1 cellular context compared by ENCODE assay signal in the genomic region with DNA sequence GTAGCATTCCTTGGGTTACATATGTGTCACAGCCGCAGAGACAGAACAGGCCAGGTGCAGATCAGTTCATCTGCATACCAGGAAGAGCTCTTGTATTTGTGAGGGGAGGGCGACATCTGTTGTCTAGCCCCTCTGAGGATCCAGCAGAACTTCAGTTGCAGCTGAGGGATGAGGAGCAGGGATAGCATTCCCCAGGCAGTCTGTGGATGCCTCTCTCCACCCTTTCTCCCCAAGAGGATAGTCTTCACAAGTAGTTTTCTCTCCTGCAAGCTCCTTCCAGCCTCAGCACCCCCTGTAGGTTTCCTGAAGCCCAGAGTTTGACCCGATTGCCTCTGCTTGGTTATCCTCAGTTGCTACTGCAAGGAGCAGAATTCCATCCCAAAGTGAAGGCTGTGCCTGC.
TF ChIP-seq lines count a peak whose summit lies in the region.

No MANE protein-coding gene starts in this region.

TF ChIP-seq in K562, 482 proteins besides CTCF, POLR2A, EP300 and RAD21:
- no peak for TF ChIP-seq STAG1 (CRISPR knock-in tag; IDR thresholded peaks at IDR 0.05; ENCODE audit: borderline replicate concordance)
- TF ChIP-seq ZNF212 (CRISPR knock-in tag; IDR thresholded peaks at IDR 0.05): no peak
- no peak for TF ChIP-seq SMARCE1 (IDR thresholded peaks at IDR 0.05)
- no peak for TF ChIP-seq ZNF764 (CRISPR knock-in tag; IDR thresholded peaks at IDR 0.05; ENCODE audit: low read depth)
- no peak for TF ChIP-seq CBFA2T3 (IDR thresholded peaks at IDR 0.05)
- TF ChIP-seq POU5F1 (IDR thresholded peaks at IDR 0.05; ENCODE audit: borderline replicate concordance, low read depth, low read length, partially characterized antibody): no peak
- TF ChIP-seq MXI1 (IDR thresholded peaks at IDR 0.05; ENCODE audit: low read depth, low read length): no peak
- no peak for TF ChIP-seq RERE (CRISPR knock-in tag; IDR thresholded peaks at IDR 0.05; ENCODE audit: borderline replicate concordance)
- no peak for TF ChIP-seq TAF9B (IDR thresholded peaks at IDR 0.05; ENCODE audit: partially characterized antibody)
- no peak for TF ChIP-seq YY1 (IDR thresholded peaks at IDR 0.05; ENCODE audit: borderline replicate concordance in 1 of 3, control insufficient read depth in 1 of 3, extremely low read depth in 1 of 3, insufficient read depth in 3 of 3, insufficient read length in 1 of 3, insufficient replicate concordance in 2 of 3, low read depth in 1 of 3, low read length in 2 of 3)
- no peak for TF ChIP-seq BRF1 (IDR thresholded peaks at IDR 0.05; ENCODE audit: borderline replicate concordance, extremely low read depth, insufficient read length)
- TF ChIP-seq HMGXB4 (CRISPR knock-in tag; IDR thresholded peaks at IDR 0.05): no peak
- TF ChIP-seq ESRRA (IDR thresholded peaks at IDR 0.05; ENCODE audit: borderline replicate concordance, low read depth): no peak
- TF ChIP-seq, protein P1, sequence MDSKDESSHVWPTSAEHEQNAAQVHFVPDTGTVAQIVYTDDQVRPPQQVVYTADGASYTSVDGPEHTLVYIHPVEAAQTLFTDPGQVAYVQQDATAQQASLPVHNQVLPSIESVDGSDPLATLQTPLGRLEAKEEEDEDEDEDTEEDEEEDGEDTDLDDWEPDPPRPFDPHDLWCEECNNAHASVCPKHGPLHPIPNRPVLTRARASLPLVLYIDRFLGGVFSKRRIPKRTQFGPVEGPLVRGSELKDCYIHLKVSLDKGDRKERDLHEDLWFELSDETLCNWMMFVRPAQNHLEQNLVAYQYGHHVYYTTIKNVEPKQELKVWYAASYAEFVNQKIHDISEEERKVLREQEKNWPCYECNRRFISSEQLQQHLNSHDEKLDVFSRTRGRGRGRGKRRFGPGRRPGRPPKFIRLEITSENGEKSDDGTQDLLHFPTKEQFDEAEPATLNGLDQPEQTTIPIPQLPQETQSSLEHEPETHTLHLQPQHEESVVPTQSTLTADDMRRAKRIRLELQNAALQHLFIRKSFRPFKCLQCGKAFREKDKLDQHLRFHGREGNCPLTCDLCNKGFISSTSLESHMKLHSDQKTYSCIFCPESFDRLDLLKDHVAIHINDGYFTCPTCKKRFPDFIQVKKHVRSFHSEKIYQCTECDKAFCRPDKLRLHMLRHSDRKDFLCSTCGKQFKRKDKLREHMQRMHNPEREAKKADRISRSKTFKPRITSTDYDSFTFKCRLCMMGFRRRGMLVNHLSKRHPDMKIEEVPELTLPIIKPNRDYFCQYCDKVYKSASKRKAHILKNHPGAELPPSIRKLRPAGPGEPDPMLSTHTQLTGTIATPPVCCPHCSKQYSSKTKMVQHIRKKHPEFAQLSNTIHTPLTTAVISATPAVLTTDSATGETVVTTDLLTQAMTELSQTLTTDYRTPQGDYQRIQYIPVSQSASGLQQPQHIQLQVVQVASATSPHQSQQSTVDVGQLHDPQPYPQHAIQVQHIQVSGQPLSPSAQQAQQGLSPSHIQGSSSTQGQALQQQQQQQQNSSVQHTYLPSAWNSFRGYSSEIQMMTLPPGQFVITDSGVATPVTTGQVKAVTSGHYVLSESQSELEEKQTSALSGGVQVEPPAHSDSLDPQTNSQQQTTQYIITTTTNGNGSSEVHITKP (IDR thresholded peaks at IDR 0.05; ENCODE audit: partially characterized antibody): no peak
- TF ChIP-seq ZNF197 (CRISPR knock-in tag; IDR thresholded peaks at IDR 0.05; ENCODE audit: low read depth): no peak
- no peak for TF ChIP-seq ILF3 (IDR thresholded peaks at IDR 0.05; ENCODE audit: borderline replicate concordance)
- no peak for TF ChIP-seq IRF2 (CRISPR knock-in tag; IDR thresholded peaks at IDR 0.05)
- TF ChIP-seq, protein P2, sequence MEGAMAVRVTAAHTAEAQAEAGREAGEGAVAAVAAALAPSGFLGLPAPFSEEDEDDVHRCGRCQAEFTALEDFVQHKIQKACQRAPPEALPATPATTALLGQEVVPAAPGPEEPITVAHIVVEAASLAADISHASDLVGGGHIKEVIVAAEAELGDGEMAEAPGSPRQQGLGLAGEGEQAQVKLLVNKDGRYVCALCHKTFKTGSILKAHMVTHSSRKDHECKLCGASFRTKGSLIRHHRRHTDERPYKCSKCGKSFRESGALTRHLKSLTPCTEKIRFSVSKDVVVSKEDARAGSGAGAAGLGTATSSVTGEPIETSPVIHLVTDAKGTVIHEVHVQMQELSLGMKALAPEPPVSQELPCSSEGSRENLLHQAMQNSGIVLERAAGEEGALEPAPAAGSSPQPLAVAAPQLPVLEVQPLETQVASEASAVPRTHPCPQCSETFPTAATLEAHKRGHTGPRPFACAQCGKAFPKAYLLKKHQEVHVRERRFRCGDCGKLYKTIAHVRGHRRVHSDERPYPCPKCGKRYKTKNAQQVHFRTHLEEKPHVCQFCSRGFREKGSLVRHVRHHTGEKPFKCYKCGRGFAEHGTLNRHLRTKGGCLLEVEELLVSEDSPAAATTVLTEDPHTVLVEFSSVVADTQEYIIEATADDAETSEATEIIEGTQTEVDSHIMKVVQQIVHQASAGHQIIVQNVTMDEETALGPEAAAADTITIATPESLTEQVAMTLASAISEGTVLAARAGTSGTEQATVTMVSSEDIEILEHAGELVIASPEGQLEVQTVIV (CRISPR knock-in tag; IDR thresholded peaks at IDR 0.05; ENCODE audit: borderline replicate concordance): no peak
